Comparison of ENCODE assay signal across 12 cellular contexts in genomic region chr19:41127362-41127761, GRCh38. TPM values are rescaled to one million over a fixed set of nuclear protein-coding genes. Genes with fewer than 3 reads are reported as not detected.
"Had no signal": no experiment of that assay in that cellular context is flagged by ENCODE, and none has a peak within 500 bp of the region (broad histone marks: within the 10 kb centered on the region; RNA-seq: fewer than 3 reads in every experiment).

No MANE protein-coding gene starts in this region.

RNA-seq across cellular contexts. Expression of gene CYP2F1, which starts 13.1 kb away (rescaled TPM):
- total RNA-seq: activated CD8-positive, alpha-beta T cell treated with anti-CD3 and anti-CD28 coated beads for 36 hours; ascending aorta; breast epithelium; gastrocnemius medialis; left ventricle myocardium superior; myocyte; pancreas; right lobe of liver; smooth muscle cell; ureter had no signal
- polyA plus RNA-seq: adipose tissue, pancreas, smooth muscle cell had no signal

RNA-seq across cellular contexts. Expression of gene CYP2A13, which starts 39.1 kb away (rescaled TPM):
- total RNA-seq: activated CD8-positive, alpha-beta T cell treated with anti-CD3 and anti-CD28 coated beads for 36 hours; ascending aorta; breast epithelium; esophagus mucosa; gastrocnemius medialis; left ventricle myocardium superior; myocyte; pancreas; smooth muscle cell; ureter had no signal
- polyA plus RNA-seq: adipose tissue, pancreas, smooth muscle cell had no signal
